Comparison of ENCODE assay signal across 28 cellular contexts in the genomic region with DNA sequence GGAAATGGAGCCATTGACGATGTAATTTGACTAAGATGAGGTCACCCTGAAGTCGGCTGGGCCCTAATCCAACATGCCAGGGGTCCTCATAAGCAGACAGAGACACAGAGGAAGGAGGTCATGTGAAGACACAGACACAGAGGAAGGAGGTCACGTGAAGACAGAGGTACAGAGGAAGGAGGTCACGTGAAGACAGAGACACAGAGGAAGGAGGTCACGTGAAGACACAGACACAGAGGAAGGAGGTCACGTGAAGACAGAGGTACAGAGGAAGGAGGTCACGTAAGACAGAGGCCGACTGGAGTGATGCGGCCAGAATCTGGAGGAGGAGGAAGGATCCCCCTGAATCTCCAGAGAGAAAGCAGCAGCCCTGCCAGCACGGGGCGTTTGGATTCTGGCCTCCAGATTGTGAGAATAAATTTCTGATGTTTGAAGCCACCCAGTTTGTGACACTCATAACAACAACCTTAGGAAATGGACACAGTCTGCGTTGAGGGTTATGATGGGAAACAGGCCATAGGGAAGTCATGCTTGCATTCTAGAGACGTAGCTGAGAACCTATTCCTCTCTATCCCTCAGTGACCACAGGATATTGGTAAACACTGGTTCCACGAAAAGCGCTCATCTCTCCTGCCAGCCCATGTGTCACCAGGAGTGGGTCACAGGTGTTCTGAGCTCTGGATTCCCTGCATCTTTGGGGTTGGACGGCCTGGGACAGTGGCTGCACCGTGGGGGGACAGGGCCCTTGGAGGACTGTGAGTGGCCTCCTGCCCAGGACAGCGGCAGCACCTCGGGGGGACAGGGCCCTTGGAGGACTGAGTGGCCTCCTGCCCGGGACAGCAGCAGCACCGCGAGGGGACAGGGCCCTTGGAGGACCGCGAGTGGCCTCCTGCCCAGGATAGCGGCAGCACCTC.
DNase-seq lines count a peak whose midpoint lies in the region; ATAC-seq, FAIRE-seq and TF ChIP-seq lines count a peak whose summit lies in the region.
"Had no signal": no experiment of that assay in that cellular context is flagged by ENCODE, and none has a peak within 500 bp of the region (broad histone marks: within the 10 kb centered on the region; RNA-seq: fewer than 3 reads in every experiment).

No MANE protein-coding gene starts in this region.

- no peaks in the 10 kb centered on the region for H3K79me2 ChIP-seq in K562 (ENCODE audit: control insufficient read depth, insufficient read depth, low read length)
- no peaks in the 10 kb centered on the region for H3K79me2 ChIP-seq in HepG2 (ENCODE audit: insufficient read depth, low read length)
- no peaks in the 10 kb centered on the region for H3K79me2 ChIP-seq in PC-3 (ENCODE audit: low read length)

- 2% methylated on average over 10 of the region's 25 CpGs for WGBS in K562 (ENCODE audit: insufficient coverage, low coverage, missing lambda C conversion rate)
- WGBS in HepG2 (ENCODE audit: low lambda C conversion rate) = 26% methylated on average over 20 of the region's 25 CpGs

- in situ Hi-C loops in K562 (cut with MboI) = no loop called here
- in situ Hi-C loops in HepG2 (cut with HindIII; ENCODE audit: extremely low pct_ligation_motif_present, low pct_unique_long_range_greater_than_20kb) = no loop called here

- no peaks in the 10 kb centered on the region for H3K9me2 ChIP-seq in PC-3 (replicated peaks; ENCODE audit: low read length)

- POLR2A ChIA-PET in K562 (lab: Yijun Ruan, JAX) = no interaction called here
- POLR2A ChIA-PET in HepG2 (lab: Yijun Ruan, JAX) = no interaction called here
- POLR2A ChIA-PET in PC-3 (lab: Charles Lee; ENCODE audit: unreplicated experiment) = no interaction called here

- DNase-seq in activated CD8-positive, alpha-beta memory T cell treated with anti-CD3 and anti-CD28 coated beads, Interleukin-2, amount 10 ng/mL, durations not matched to agents 7 days and 5 days = peak; percentile 35
- DNase-seq in activated CD8-positive, alpha-beta memory T cell treated with anti-CD3 and anti-CD28 coated beads for 24 hours = no peak
- DNase-seq in K562 (ENCODE audit: extremely low read depth in 1 of 4, low spot score in 3 of 4) (no peak), HepG2 (ENCODE audit: low spot score) (no peak), cerebellar nuclear complex (lab: John Stamatoyannopoulos, UW) (no peak), PC-3 (no peak)
- DNase-seq in stimulated activated naive CD8-positive, alpha-beta T cell treated with anti-CD3 and anti-CD28 coated beads, Interleukin-15, Interleukin-2, amounts not matched to agents 100 U/mL and 50 U/mL, for 24 hours = no peak
- DNase-seq: ACHN; Calu3; CD8-positive, alpha-beta memory T cell; GDM1; GOT3; IMR-90; MG63; NCI-H1105 treated with DMSO at 0.1 percent for 48 hours; NCI-H2029 treated with DMSO at 0.1 percent for 48 hours; NCI-H226; NCI-H510A treated with DMSO at 0.1 percent for 48 hours; NCI-H774; NK-92 treated with Interleukin-12 subunit alpha and Interleukin-12 subunit beta, amount 100 ng/mL, for 24 hours had no signal

- no peak overlapping the region for H2AFZ ChIP-seq in K562 (ENCODE audit: low read depth, low read length)
- no peak overlapping the region for H2AFZ ChIP-seq in HepG2 (ENCODE audit: low read length)
- no peak overlapping the region for H2AFZ ChIP-seq in PC-3 (ENCODE audit: low read length)

- H4K20me1 ChIP-seq in K562 (replicated peaks; ENCODE audit: control insufficient read depth, insufficient read depth, low read length) = no peaks in the 10 kb centered on the region
- H4K20me1 ChIP-seq in HepG2 (ENCODE audit: insufficient read depth, low read length) = no peaks in the 10 kb centered on the region
- no peaks in the 10 kb centered on the region for H4K20me1 ChIP-seq in PC-3 (ENCODE audit: low read length)

- peaks cover 7% of the 10 kb centered on the region for H3K9me3 Mint-ChIP-seq in activated CD8-positive, alpha-beta memory T cell treated with anti-CD3 and anti-CD28 coated beads, Interleukin-2, amount 10 ng/mL, durations not matched to agents 7 days and 5 days (ENCODE audit: low read depth)

- H3K9me1 ChIP-seq in K562 (ENCODE audit: control insufficient read depth, insufficient read depth, low read length) = no peaks in the 10 kb centered on the region

- no peak overlapping the region for H3K9ac ChIP-seq in K562 (ENCODE audit: insufficient read depth in 1 of 2, low read depth in 2 of 2, low read length in 2 of 2)
- no peak overlapping the region for H3K9ac ChIP-seq in HepG2 (ENCODE audit: insufficient read depth, low read depth, low read length)
- H3K9ac ChIP-seq in PC-3 (ENCODE audit: low read length) = no peak overlapping the region

- no peak for TF ChIP-seq RAD21 in K562 (CRISPR knock-in tag; conservative IDR thresholded peaks at IDR 0.05 in 1 of 2, IDR thresholded peaks at IDR 0.05 in 1 of 2)
- TF ChIP-seq RAD21 in HepG2 (CRISPR knock-in tag; IDR thresholded peaks at IDR 0.05) = no peak

- CTCF ChIA-PET in activated CD8-positive, alpha-beta memory T cell treated with anti-CD3 and anti-CD28 coated beads, Interleukin-2, amount 10 ng/mL, durations not matched to agents 7 days and 5 days (lab: Charles Lee) = no interaction called here
- CTCF ChIA-PET in K562 (lab: Yijun Ruan, JAX; ENCODE audit: low intra/inter-chr PET ratio) (no interaction called here), HepG2 (lab: Yijun Ruan, JAX; ENCODE audit: low intra/inter-chr PET ratio, low total read pairs) (no interaction called here), PC-3 (lab: Charles Lee) (no interaction called here)

- H3K4me3 ChIP-seq in K562 (no peak overlapping the region), HepG2 (replicated peaks in 1 of 3; ENCODE audit: insufficient read depth in 1 of 3, low read depth in 2 of 3, low read length in 3 of 3) (no peak overlapping the region), PC-3 (ENCODE audit: low read length) (no peak overlapping the region)
- H3K4me3 ChIP-seq: MG63, SJSA1 had no signal

- no peaks in the 10 kb centered on the region for H3F3A ChIP-seq in PC-3 (ENCODE audit: low read length, unreplicated experiment)

- H3K4me3 Mint-ChIP-seq in activated CD8-positive, alpha-beta memory T cell treated with anti-CD3 and anti-CD28 coated beads, Interleukin-2, amount 10 ng/mL, durations not matched to agents 7 days and 5 days = no peak overlapping the region
- H3K4me3 Mint-ChIP-seq: CD8-positive, alpha-beta memory T cell had no signal

- TF ChIP-seq POLR2A in K562 (conservative IDR thresholded peaks at IDR 0.05) (no peak), HepG2 (IDR thresholded peaks at IDR 0.05; ENCODE audit: insufficient read depth in 1 of 2, low read depth in 2 of 2, low read length in 2 of 2) (no peak)

- H3K27me3 Mint-ChIP-seq in activated CD8-positive, alpha-beta memory T cell treated with anti-CD3 and anti-CD28 coated beads, Interleukin-2, amount 10 ng/mL, durations not matched to agents 7 days and 5 days = no peaks in the 10 kb centered on the region

- no TSS peak for BruUV-seq in K562 (replicated peaks; lab: Mats Ljungman, UMichigan)
- no TSS peak for BruUV-seq in HepG2 (replicated peaks; lab: Mats Ljungman, UMichigan)
- BruUV-seq in PC-3 (replicated peaks; lab: Mats Ljungman, UMichigan) = no TSS peak

- no peaks in the 10 kb centered on the region for H3K4me1 Mint-ChIP-seq in activated CD8-positive, alpha-beta memory T cell treated with anti-CD3 and anti-CD28 coated beads, Interleukin-2, amount 10 ng/mL, durations not matched to agents 7 days and 5 days
- H3K4me1 Mint-ChIP-seq: CD8-positive, alpha-beta memory T cell had no signal

- H3K27ac ChIP-seq in K562 (ENCODE audit: extremely low read depth, low read depth, low read length) = no peak overlapping the region
- no peak overlapping the region for H3K27ac ChIP-seq in HepG2 (ENCODE audit: extremely low read length, insufficient read depth, low read length)
- H3K27ac ChIP-seq in PC-3 (ENCODE audit: low read length) = no peak overlapping the region
- H3K27ac ChIP-seq: 22Rv1, C4-2B, SJSA1 had no signal

- H3K4me1 ChIP-seq in K562 (replicated peaks in 1 of 2; ENCODE audit: control insufficient read depth in 2 of 2, insufficient read depth in 2 of 2, low read length in 2 of 2) = no peaks in the 10 kb centered on the region
- no peaks in the 10 kb centered on the region for H3K4me1 ChIP-seq in HepG2 (ENCODE audit: insufficient read depth, low read length)
- no peaks in the 10 kb centered on the region for H3K4me1 ChIP-seq in PC-3 (ENCODE audit: insufficient read depth, low read length)
- H3K4me1 ChIP-seq: SJSA1 had no signal

- no peak for FAIRE-seq in K562 (lab: Jason Lieb, UNC)
- FAIRE-seq in HepG2 (lab: Jason Lieb, UNC) = no peak
- FAIRE-seq: GM18507, HTR-8/SVneo had no signal

- H3K9me3 ChIP-seq in K562 (replicated peaks; ENCODE audit: control insufficient read depth, insufficient read depth, low read depth, low read length) (no peaks in the 10 kb centered on the region), HepG2 (ENCODE audit: low read length) (0 out of 2 replicates have a peak, but pooled peaks cover 5% of the 10 kb centered on the region), PC-3 (ENCODE audit: low read length) (no peaks in the 10 kb centered on the region)

- ATAC-seq in activated CD8-positive, alpha-beta memory T cell treated with anti-CD3 and anti-CD28 coated beads, Interleukin-2, amount 10 ng/mL, durations not matched to agents 7 days and 5 days = no peak
- ATAC-seq in K562 = no peak
- no peak for ATAC-seq in HepG2
- no peak for ATAC-seq in stimulated activated naive CD8-positive, alpha-beta T cell treated with anti-CD3 and anti-CD28 coated beads, Interleukin-15, Interleukin-2, amounts not matched to agents 100 U/mL and 50 U/mL, for 24 hours
- no peak for ATAC-seq in HG03135 (IDR thresholded peaks at IDR 0.05; ENCODE audit: unreplicated experiment)
- no peak for ATAC-seq in PC-3
- ATAC-seq: HCT116, Right ventricle myocardium inferior had no signal

- H3K4me2 ChIP-seq in K562 (ENCODE audit: insufficient read depth, low read length) = no peak overlapping the region
- no peak overlapping the region for H3K4me2 ChIP-seq in HepG2 (ENCODE audit: low read depth, low read length)
- no peak overlapping the region for H3K4me2 ChIP-seq in PC-3 (ENCODE audit: low read length)

- TF ChIP-seq EP300 in K562 (IDR thresholded peaks at IDR 0.05; ENCODE audit: low read length) (no peak), HepG2 (IDR thresholded peaks at IDR 0.05; ENCODE audit: low read depth in 2 of 2, low read length in 2 of 2) (no peak), HepG2 (CRISPR knock-in tag; IDR thresholded peaks at IDR 0.05; ENCODE audit: borderline replicate concordance) (no peak)

- no peak for TF ChIP-seq CTCF in K562 (IDR thresholded peaks at IDR 0.05 in 2 of 3, conservative IDR thresholded peaks at IDR 0.05 in 1 of 3; ENCODE audit: insufficient read depth in 2 of 3, low read depth in 1 of 3, low read length in 3 of 3)
- TF ChIP-seq CTCF in HepG2 (CRISPR knock-in tag; IDR thresholded peaks at IDR 0.05) = no peak
- no peak for TF ChIP-seq CTCF in PC-3 (conservative IDR thresholded peaks at IDR 0.05; ENCODE audit: low read depth, low read length)

- peaks cover 3 to 19% of the 10 kb centered on the region in 2 experiments; a peak in 3 of 5 replicates for H3K27me3 ChIP-seq in K562 (ENCODE audit: control insufficient read depth in 2 of 2, insufficient read depth in 2 of 2, low read length in 2 of 2)
- H3K27me3 ChIP-seq in HepG2 (ENCODE audit: control insufficient read depth in 1 of 2, insufficient read depth in 2 of 2, low read length in 2 of 2) = peaks cover 5 to 59% of the 10 kb centered on the region in 2 experiments; a peak in 4 of 5 replicates
- peaks cover 36% of the 10 kb centered on the region for H3K27me3 ChIP-seq in PC-3 (ENCODE audit: low read length)

- no peaks in the 10 kb centered on the region for H3K36me3 Mint-ChIP-seq in activated CD8-positive, alpha-beta memory T cell treated with anti-CD3 and anti-CD28 coated beads, Interleukin-2, amount 10 ng/mL, durations not matched to agents 7 days and 5 days
- H3K36me3 Mint-ChIP-seq: CD8-positive, alpha-beta memory T cell had no signal

- intact Hi-C loops in K562 (cut with micrococcal nuclease) = no loop called here
- intact Hi-C loops in HepG2 (cut with micrococcal nuclease; ENCODE audit: unreplicated experiment) = no loop called here
- intact Hi-C loops in PC-3 (cut with micrococcal nuclease) = no loop called here

- no peak overlapping the region for H3K27ac Mint-ChIP-seq in activated CD8-positive, alpha-beta memory T cell treated with anti-CD3 and anti-CD28 coated beads, Interleukin-2, amount 10 ng/mL, durations not matched to agents 7 days and 5 days
- H3K27ac Mint-ChIP-seq: CD8-positive, alpha-beta memory T cell had no signal

- H3K36me3 ChIP-seq in K562 (ENCODE audit: control insufficient read depth, insufficient read depth, low read length) (no peaks in the 10 kb centered on the region), HepG2 (replicated peaks in 1 of 2; ENCODE audit: control insufficient read depth in 1 of 2, insufficient read depth in 2 of 2, low read length in 2 of 2) (no peaks in the 10 kb centered on the region), PC-3 (ENCODE audit: low read depth, low read length) (no peaks in the 10 kb centered on the region)
- H3K36me3 ChIP-seq: MG63, SJSA1 had no signal
